In genomic region chr5:75510836-75511434, GRCh38 we compare ENCODE assay signal across 8 cellular contexts. TPM values are rescaled to one million over a fixed set of nuclear protein-coding genes. Genes with fewer than 3 reads are reported as not detected.
DNase-seq lines count a peak whose midpoint lies in the region; ATAC-seq and TF ChIP-seq lines count a peak whose summit lies in the region.

No MANE protein-coding gene starts in this region.

- TF ChIP-seq POLR2A in GM18505 (IDR thresholded peaks at IDR 0.05; ENCODE audit: borderline replicate concordance, extremely low read depth, insufficient read depth, insufficient read length) = no peak
- no peak for TF ChIP-seq POLR2A in gastroesophageal sphincter (IDR thresholded peaks at IDR 0.05)

- no peaks in the 10 kb centered on the region for H3K36me3 ChIP-seq in gastroesophageal sphincter

- TF ChIP-seq CTCF in gastroesophageal sphincter (IDR thresholded peaks at IDR 0.05) = no peak
- TF ChIP-seq CTCF in type B pancreatic cell (conservative IDR thresholded peaks at IDR 0.05) = no peak

- ATAC-seq in GM18505 (IDR thresholded peaks at IDR 0.05; ENCODE audit: unreplicated experiment) = peak; percentile 36
- peak; percentile 26 for ATAC-seq in HG02588 (IDR thresholded peaks at IDR 0.05; ENCODE audit: unreplicated experiment)
- peak; percentile 57 for ATAC-seq in gastroesophageal sphincter

- H3K4me3 Mint-ChIP-seq in type B pancreatic cell = peak overlapping the region; percentile 99

- peaks cover 34% of the 10 kb centered on the region for H3K4me1 Mint-ChIP-seq in type B pancreatic cell (ENCODE audit: unreplicated experiment)

- H3K9me3 Mint-ChIP-seq in type B pancreatic cell = peaks cover 5% of the 10 kb centered on the region

- peaks cover 10 to 61% (median 16%) of the 10 kb centered on the region in 3 donors for H3K4me1 ChIP-seq in gastroesophageal sphincter

- DNase-seq in NCI-H510A (lab: John Stamatoyannopoulos, UW) (peak; percentile 3), nucleus accumbens (lab: John Stamatoyannopoulos, UW) (peak in 42 of 56 donors; percentile 12 to 77 (median 62)), type B pancreatic cell (ENCODE audit: extremely low spot score, unreplicated experiment) (no peak), NCI-H2171 (lab: John Stamatoyannopoulos, UW) (no peak)
- DNase-seq in activated naive CD4-positive, alpha-beta T cell (lab: John Stamatoyannopoulos, UW) = peak in 3 of 4 experiments; percentile 13 to 54 (median 36)

- H3K27ac Mint-ChIP-seq in type B pancreatic cell = peak overlapping the region; percentile 97

- TF ChIP-seq EP300 in gastroesophageal sphincter (IDR thresholded peaks at IDR 0.05) = no peak

- WGBS in gastroesophageal sphincter (ENCODE audit: low coverage in 1 of 2), 2 donors = 3% methylated on average over 10 of the region's 54 CpGs; no CpG with 5 or more reads in 1 of the 2 donors

- peak overlapping the region; percentile 34 to 97 (median 92) for H3K27ac ChIP-seq in gastroesophageal sphincter

- peaks cover 7% of the 10 kb centered on the region for H3K36me3 Mint-ChIP-seq in type B pancreatic cell

- H3K4me3 ChIP-seq in gastroesophageal sphincter = peak overlapping the region; percentile 61 to 85

- no peaks in the 10 kb centered on the region for H3K9me3 ChIP-seq in gastroesophageal sphincter

- H3K27me3 Mint-ChIP-seq in type B pancreatic cell = no peaks in the 10 kb centered on the region

- no peaks in the 10 kb centered on the region for H3K27me3 ChIP-seq in gastroesophageal sphincter

RNA-seq across cellular contexts. Expression of gene CERT1, which starts 0.5 kb away (rescaled TPM):
- total RNA-seq in gastroesophageal sphincter (10 to 100 TPM; 23.4 to 46.5 (median 36.6) TPM), type B pancreatic cell (ENCODE audit: low replicate concordance) (55.6 and 66.0 TPM in 2 replicates)

RNA-seq across cellular contexts. Expression of gene POLK, which starts 0.8 kb away (rescaled TPM):
- total RNA-seq in gastroesophageal sphincter = 10 to 100 TPM; 34.7 to 64.4 (median 41.8) TPM
- 13.8 and 21.2 TPM in 2 replicates for total RNA-seq in type B pancreatic cell (ENCODE audit: low replicate concordance)

Comparison
In these comparisons a context has a peak if more than half of its experiments do, and no peak if none do; other contexts are left out.
1. DNase-seq: peak in NCI-H510A (single experiment), activated naive CD4-positive, alpha-beta T cell (3 of 4) and nucleus accumbens (42 of 56); none in type B pancreatic cell (single experiment) and NCI-H2171 (single experiment).
2. Peak in every context shown above with its lines, with median percentiles within 50 percentile points of each other: ATAC-seq.